In genomic region chr3:42914771-42915515, GRCh38 we compare ENCODE assay signal across 2 cellular contexts.
TF ChIP-seq lines count a peak whose summit lies in the region.

No MANE protein-coding gene starts in this region.

TF ChIP-seq in GM23338, 12 proteins besides CTCF, POLR2A, EP300 and RAD21:
- TF ChIP-seq ETS1 (IDR thresholded peaks at IDR 0.05), result no peak
- no peak for TF ChIP-seq NANOG (IDR thresholded peaks at IDR 0.05; ENCODE audit: borderline replicate concordance)
- no peak for TF ChIP-seq EZH2phosphoT487 (IDR thresholded peaks at IDR 0.05; ENCODE audit: unreplicated experiment)
- TF ChIP-seq JUNB (IDR thresholded peaks at IDR 0.05; ENCODE audit: unreplicated experiment), result no peak
- no peak for TF ChIP-seq REST (IDR thresholded peaks at IDR 0.05; ENCODE audit: unreplicated experiment)
- TF ChIP-seq ZNF331 (CRISPR knock-in tag; IDR thresholded peaks at IDR 0.05; ENCODE audit: low read depth), result no peak
- TF ChIP-seq ZNF462 (CRISPR knock-in tag; IDR thresholded peaks at IDR 0.05), result no peak
- no peak for TF ChIP-seq STAT1 (IDR thresholded peaks at IDR 0.05; ENCODE audit: unreplicated experiment)
- no peak for TF ChIP-seq ZNF114 (CRISPR knock-in tag; IDR thresholded peaks at IDR 0.05)
- TF ChIP-seq CREB1 (CRISPR knock-in tag; IDR thresholded peaks at IDR 0.05; ENCODE audit: low read depth), result no peak
- TF ChIP-seq POLR2AphosphoS5 (IDR thresholded peaks at IDR 0.05; ENCODE audit: low read depth), result no peak

TF ChIP-seq in H1, 55 proteins besides CTCF, POLR2A, EP300 and RAD21:
- no peak for TF ChIP-seq KDM1A (IDR thresholded peaks at IDR 0.05; ENCODE audit: borderline replicate concordance, low read length)
- TF ChIP-seq SAP30 (IDR thresholded peaks at IDR 0.05; ENCODE audit: insufficient read depth, insufficient replicate concordance, low read length), result no peak
- peak; percentile 68; the same call in 1 of the 2 replicates for TF ChIP-seq TEAD4 (IDR thresholded peaks at IDR 0.05; ENCODE audit: low read depth, low read length)
- no peak for TF ChIP-seq USF2 (IDR thresholded peaks at IDR 0.05; ENCODE audit: low read length)
- TF ChIP-seq CBX5 (IDR thresholded peaks at IDR 0.05; ENCODE audit: low read depth, low read length), result no peak
- TF ChIP-seq JUND (IDR thresholded peaks at IDR 0.05; ENCODE audit: low read length), result no peak
- TF ChIP-seq CEBPB (IDR thresholded peaks at IDR 0.05; ENCODE audit: low read depth, low read length), result peak; percentile 88
